In the genomic region with DNA sequence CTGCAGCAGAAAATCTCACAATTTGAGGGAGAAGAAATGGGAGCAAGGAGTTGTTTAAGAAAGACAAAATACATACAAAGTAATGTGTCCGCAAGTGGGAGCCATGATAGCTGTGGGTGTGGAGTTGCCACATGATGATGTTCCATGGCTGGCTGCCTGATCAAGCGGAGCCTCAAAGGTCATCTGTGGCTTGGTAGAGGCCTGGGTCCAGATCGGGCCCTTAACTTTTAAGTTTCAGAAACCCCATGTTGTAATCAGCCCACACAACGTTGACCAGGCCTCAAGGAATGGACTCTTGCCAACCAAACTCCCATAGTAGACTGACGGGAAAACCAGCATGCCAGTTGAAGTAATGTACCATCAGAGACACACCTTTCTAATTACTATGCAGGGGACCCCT, we compare ENCODE assay signal across 21 cellular contexts.
"Had no signal": no experiment of that assay in that cellular context is flagged by ENCODE, and none has a peak within 500 bp of the region (broad histone marks: within the 10 kb centered on the region; RNA-seq: fewer than 3 reads in every experiment).

No MANE protein-coding gene starts in this region.

- H3K27ac ChIP-seq: ovary, suprapubic skin had no signal

- ATAC-seq: activated CD4-positive, alpha-beta T cell treated with anti-CD3 and anti-CD28 coated beads for 36 hours; activated CD8-positive, alpha-beta memory T cell treated with anti-CD3 and anti-CD28 coated beads, Interleukin-2, amount 10 ng/mL, durations not matched to agents 7 days and 5 days; activated CD8-positive, alpha-beta T cell treated with anti-CD3 and anti-CD28 coated beads, Interleukin-2, amount 10 ng/mL, durations not matched to agents 7 days and 5 days; stimulated activated naive B cell treated with anti-CD40 and anti-IgM and Interleukin-4, amounts not matched to agents 10 μg/mL and 1 μg/mL and 100 μg/mL, for 72 hours had no signal

- H3K27me3 ChIP-seq: ovary, stomach, suprapubic skin, tibial artery had no signal

- H3K36me3 ChIP-seq: ovary, stomach, suprapubic skin, tibial artery had no signal

- DNase-seq: activated CD4-positive, alpha-beta T cell treated with anti-CD3 and anti-CD28 coated beads for 36 hours; activated CD4-positive, CD25-positive, alpha-beta regulatory T cell; activated CD8-positive, alpha-beta memory T cell treated with anti-CD3 and anti-CD28 coated beads, Interleukin-2, amount 10 ng/mL, durations not matched to agents 7 days and 5 days; activated CD8-positive, alpha-beta T cell treated with anti-CD3 and anti-CD28 coated beads, Interleukin-2, amount 10 ng/mL, durations not matched to agents 7 days and 5 days; activated T-cell treated with anti-CD3 and anti-CD28 coated beads, Interleukin-2, amount 50 U/mL, for 48 hours; anterior cingulate cortex; dermis blood vessel endothelial cell; effector CD4-positive, alpha-beta T cell; head of caudate nucleus; naive B cell; retina; stimulated activated CD4-positive, alpha-beta T cell treated with anti-CD3 and anti-CD28 coated beads, Interleukin-15, amount 100 ng/mL, for 24 hours; stimulated activated CD4-positive, alpha-beta T cell treated with anti-CD3 and anti-CD28 coated beads, Interleukin-2, amount 100 ng/mL, for 24 hours; stimulated activated naive B cell treated with anti-CD40 and anti-IgM and Interleukin-4, amounts not matched to agents 10 μg/mL and 1 μg/mL and 100 μg/mL, for 72 hours; stomach; T-helper 1 cell; tibial artery had no signal

- H3K9me3 ChIP-seq: ovary, stomach, suprapubic skin, tibial artery had no signal

- H3K4me3 ChIP-seq: ovary, smooth muscle cell, stomach, suprapubic skin, tibial artery had no signal

- FAIRE-seq: colon had no signal
